ENCODE assay signal across 14 cellular contexts in the genomic region with DNA sequence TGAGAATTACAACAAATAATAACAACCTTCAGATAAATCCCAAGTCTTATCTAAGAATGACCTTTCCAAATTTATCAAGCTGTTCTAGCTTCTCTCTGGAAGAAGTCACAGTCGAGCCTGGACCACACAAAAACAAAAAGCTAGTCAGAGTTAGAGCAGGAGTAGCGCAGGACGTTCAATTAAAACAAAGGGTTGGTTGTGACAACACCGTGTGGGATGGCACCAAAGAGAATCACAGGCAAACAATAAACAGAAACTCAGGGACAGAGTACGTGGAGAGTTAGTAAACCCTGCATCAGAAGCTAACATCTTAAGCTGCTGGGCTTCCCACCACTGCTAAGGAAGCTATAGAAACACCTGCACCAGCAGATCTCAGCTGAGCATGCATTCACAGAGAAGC. TPM values are rescaled to one million over a fixed set of nuclear protein-coding genes. Genes with fewer than 3 reads are reported as not detected.
DNase-seq lines count a peak whose midpoint lies in the region; ATAC-seq, FAIRE-seq and TF ChIP-seq lines count a peak whose summit lies in the region.
"Had no signal": no experiment of that assay in that cellular context is flagged by ENCODE, and none has a peak within 500 bp of the region (broad histone marks: within the 10 kb centered on the region; RNA-seq: fewer than 3 reads in every experiment).

No MANE protein-coding gene starts in this region.

- FAIRE-seq in A549 (lab: Jason Lieb, UNC) = no peak

- H3K4me2 ChIP-seq in A549 (0 out of 3 replicates have a peak overlapping the region, but pooled peaks have one; percentile 13), fibroblast of lung (ENCODE audit: extremely low read depth, insufficient read depth, low read length) (peak overlapping the region; percentile 1)

- H3K36me3 ChIP-seq in fibroblast of lung (ENCODE audit: control insufficient read depth, insufficient read depth, low read length) (no peaks in the 10 kb centered on the region), psoas muscle (ENCODE audit: insufficient read depth in 1 of 2, low read depth in 1 of 2) (no peaks in the 10 kb centered on the region)
- H3K36me3 ChIP-seq: SJSA1 had no signal

- 44% methylated on average over 5 of the region's 5 CpGs for WGBS in A549 (ENCODE audit: missing lambda C conversion rate)
- WGBS in psoas muscle, 3 donors = 37 to 60% (median 49%) methylated on average over 5 of the region's 5 CpGs

- no peak for TF ChIP-seq RAD21 in A549 (conservative IDR thresholded peaks at IDR 0.05 in 1 of 2, IDR thresholded peaks at IDR 0.05 in 1 of 2)

- H3K4me1 ChIP-seq in A549 (peaks cover 72% of the 10 kb centered on the region), fibroblast of lung (ENCODE audit: control insufficient read depth, extremely low read depth, insufficient read depth, low read length) (peaks cover 51% of the 10 kb centered on the region), psoas muscle (peaks cover 90% of the 10 kb centered on the region)

- H3K27ac ChIP-seq in A549 (peak overlapping the region in 1 of 2 experiments; percentile 35; a peak in 1 of 6 replicates), fibroblast of lung (ENCODE audit: insufficient read depth, low read length) (no peak overlapping the region), psoas muscle (peak overlapping the region; percentile 38)
- H3K27ac ChIP-seq: SJSA1 had no signal

- no peak for TF ChIP-seq POLR2A in A549 (IDR thresholded peaks at IDR 0.05; ENCODE audit: low read length)

- H3K27me3 ChIP-seq in fibroblast of lung (ENCODE audit: control insufficient read depth, insufficient read depth, low read length) = no peaks in the 10 kb centered on the region
- H3K27me3 ChIP-seq in psoas muscle (ENCODE audit: insufficient read depth in 3 of 3, low read length in 2 of 3) = no peaks in the 10 kb centered on the region
- H3K27me3 ChIP-seq: SJSA1 had no signal

- no peak overlapping the region for H3K9ac ChIP-seq in fibroblast of lung (ENCODE audit: insufficient read depth, low read length)

- in situ Hi-C loops in SK-MEL-5 (cut with HindIII; ENCODE audit: low pct_unique_long_range_greater_than_20kb, low sequenced_read_pairs) = no loop called here

- POLR2A ChIA-PET in A549 (lab: Yijun Ruan, JAX) = interaction anchor here (1.2 kb wide), 1 partner anchor 24 kb away, joined by 4 read pairs; the partner anchor contains the start of gene ARHGAP17

- TF ChIP-seq CTCF in A549 (IDR thresholded peaks at IDR 0.05) = no peak
- no peak for TF ChIP-seq CTCF in fibroblast of lung (conservative IDR thresholded peaks at IDR 0.05 in 1 of 2, IDR thresholded peaks at IDR 0.05 in 1 of 2; ENCODE audit: low read depth in 1 of 2, low read length in 2 of 2)
- no peak for TF ChIP-seq CTCF in psoas muscle (IDR thresholded peaks at IDR 0.05)

- H2AFZ ChIP-seq in fibroblast of lung (ENCODE audit: low read length) = no peak overlapping the region

- ATAC-seq in A549 = no peak
- ATAC-seq in psoas muscle = no peak
- no peak for ATAC-seq in GM19452 (IDR thresholded peaks at IDR 0.05; ENCODE audit: unreplicated experiment)
- ATAC-seq: activated CD8-positive, alpha-beta T cell treated with anti-CD3 and anti-CD28 coated beads, Interleukin-2, amount 10 ng/mL, durations not matched to agents 7 days and 5 days; HCT116 had no signal

- no peak overlapping the region for H3K4me3 ChIP-seq in A549
- no peak overlapping the region for H3K4me3 ChIP-seq in fibroblast of lung (replicated peaks in 1 of 4; ENCODE audit: control extremely low read depth in 1 of 4, insufficient read depth in 1 of 4, low read depth in 3 of 4, low read length in 4 of 4)
- no peak overlapping the region for H3K4me3 ChIP-seq in psoas muscle
- H3K4me3 ChIP-seq: SJSA1, skin epidermis had no signal

- H3K9me3 ChIP-seq in A549 = no peaks in the 10 kb centered on the region
- H3K9me3 ChIP-seq in fibroblast of lung (ENCODE audit: control insufficient read depth, insufficient read depth, low read depth, low read length) = no peaks in the 10 kb centered on the region
- H3K9me3 ChIP-seq in psoas muscle = no peaks in the 10 kb centered on the region
- H3K9me3 ChIP-seq: SJSA1 had no signal

- intact Hi-C loops in psoas muscle (cut with DNase I) = no loop called here

- no peak for DNase-seq in A549 (ENCODE audit: low read depth in 1 of 2, low spot score in 1 of 2)
- DNase-seq in SK-MEL-5 (ENCODE audit: low read depth, low spot score) = peak; percentile 64
- DNase-seq in fibroblast of lung (ENCODE audit: low read depth in 2 of 2) = no peak
- no peak for DNase-seq in psoas muscle
- no peak for DNase-seq in NCI-H146 treated with DMSO at 0.1 percent for 48 hours (lab: John Stamatoyannopoulos, UW; ENCODE audit: unreplicated experiment)
- no peak for DNase-seq in activated CD4-positive, alpha-beta T cell treated with anti-CD3 and anti-CD28 coated beads, Interleukin-2, amount 50 U/mL, for 1 hour
- DNase-seq in activated CD4-positive, CD25-positive, alpha-beta regulatory T cell treated with anti-CD3 and anti-CD28 coated beads, Interleukin-2, amount 50 U/mL, for 72 hours = no peak
- DNase-seq: activated CD8-positive, alpha-beta T cell treated with anti-CD3 and anti-CD28 coated beads, Interleukin-2, amount 10 ng/mL, durations not matched to agents 7 days and 5 days; activated gamma-delta T cell; MM.1S had no signal

- no peak for TF ChIP-seq EP300 in A549 (IDR thresholded peaks at IDR 0.05)

- CTCF ChIA-PET in A549 (lab: Yijun Ruan, JAX) = interaction anchor here (0.9 to 1.7 kb wide), 3 partner anchors 16 to 157 kb away, joined by 4 to 8 read pairs (median 5); no protein-coding TSS in a partner anchor

- H4K20me1 ChIP-seq in fibroblast of lung (ENCODE audit: control insufficient read depth, extremely low read depth, insufficient read depth, low read length) = no peaks in the 10 kb centered on the region

- H3K79me2 ChIP-seq in fibroblast of lung (ENCODE audit: control insufficient read depth, insufficient read depth, low read length) = peaks cover 71% of the 10 kb centered on the region

TF ChIP-seq in A549, 52 proteins besides CTCF, POLR2A, EP300 and RAD21:
- TF ChIP-seq RARB (CRISPR knock-in tag; IDR thresholded peaks at IDR 0.05) (no peak), CHD4 (IDR thresholded peaks at IDR 0.05; ENCODE audit: borderline replicate concordance) (no peak), ZNF302 (CRISPR knock-in tag; IDR thresholded peaks at IDR 0.05) (no peak), CEBPB (IDR thresholded peaks at IDR 0.05) (no peak), HDAC2 (IDR thresholded peaks at IDR 0.05) (no peak), EHMT2 (IDR thresholded peaks at IDR 0.05; ENCODE audit: low read depth) (no peak), FOSL2 (IDR thresholded peaks at IDR 0.05) (no peak), FOSL2 (CRISPR knock-in tag; IDR thresholded peaks at IDR 0.05) (no peak)

RNA-seq across cellular contexts. Expression of gene ARHGAP17, which starts 23.8 kb away (rescaled TPM):
- 28.2 and 46.4 TPM in 2 replicates for polyA plus RNA-seq in A549 (2011; rRNA removed)
- 28.5 and 35.8 TPM in 2 replicates for polyA plus RNA-seq in A549 (2012; cell fraction: cytosol; rRNA removed)
- 40.6 and 59.5 TPM in 2 replicates for polyA plus RNA-seq in A549 (2012; cell fraction: nucleus; rRNA removed)
- polyA plus RNA-seq in A549 (2017; fragmentation: RNase III; extraction: RNeasy Plus Mini Kit Qiagen cat#74134 plus additional on column Dnase treatment) = 35.7 to 37.8 TPM (median 37.6 TPM) in 3 replicates
- polyA minus RNA-seq in A549 (2011; rRNA and poly(A)+ RNA removed) = 43.7 and 44.1 TPM in 2 replicates
- total RNA-seq in SK-MEL-5 (2014; rRNA removed; shearing (Covaris generic)) = 12.7 and 15.3 TPM in 2 replicates
- polyA plus RNA-seq in SK-MEL-5 (2015; cell fraction: cytosol; rRNA removed) = 36.6 and 50.4 TPM in 2 replicates
- 31.9 and 41.6 TPM in 2 replicates for polyA plus RNA-seq in SK-MEL-5 (2015; cell fraction: nucleus; rRNA removed)
- total RNA-seq in fibroblast of lung = 24.7 and 43.4 TPM in 2 replicates
- 60.0 and 61.6 TPM in 2 replicates for polyA plus RNA-seq in fibroblast of lung
- 90.7 and 110 TPM in 2 replicates for polyA plus RNA-seq in fibroblast of lung (2012)
- polyA minus RNA-seq in fibroblast of lung (ENCODE audit: low replicate concordance) = 91.7 and 92.6 TPM in 2 replicates
- 10 to 100 TPM; 38.6 to 83.0 (median 57.7) TPM for total RNA-seq in psoas muscle
- polyA plus RNA-seq in psoas muscle = 10 to 100 TPM; 15.9 to 31.7 (median 23.3) TPM
